In genomic region chr2:121196849-121197155, GRCh38 we compare ENCODE assay signal across 17 cellular contexts.
DNase-seq lines count a peak whose midpoint lies in the region; ATAC-seq and TF ChIP-seq lines count a peak whose summit lies in the region.
"Had no signal": no experiment of that assay in that cellular context is flagged by ENCODE, and none has a peak within 500 bp of the region (broad histone marks: within the 10 kb centered on the region; RNA-seq: fewer than 3 reads in every experiment).

No MANE protein-coding gene starts in this region.

- no peaks in the 10 kb centered on the region for H3K36me3 ChIP-seq in left ventricle myocardium inferior
- no peaks in the 10 kb centered on the region for H3K36me3 ChIP-seq in prostate gland
- H3K36me3 ChIP-seq in upper lobe of left lung = no peaks in the 10 kb centered on the region
- H3K36me3 ChIP-seq: esophagus muscularis mucosa had no signal

- no peak for ATAC-seq in Right ventricle myocardium inferior
- no peak for ATAC-seq in upper lobe of left lung (ENCODE audit: low FRiP score in 2 of 2)
- no peak for ATAC-seq in left lobe of liver

- intact Hi-C loops in left ventricle myocardium inferior (cut with micrococcal nuclease) (no loop called here), Right ventricle myocardium inferior (cut with DNase I) (no loop called here), prostate gland (cut with DNase I) (no loop called here)

- no peak for TF ChIP-seq POLR2A in prostate gland (IDR thresholded peaks at IDR 0.05)
- no peak for TF ChIP-seq POLR2A in upper lobe of left lung (IDR thresholded peaks at IDR 0.05)

- WGBS in prostate gland = 93% methylated on average over 8 of the region's 8 CpGs
- 87 to 100% methylated on average over 3 to 7 of the region's 8 CpGs for WGBS in upper lobe of left lung, 2 donors

- H3K27me3 ChIP-seq in left ventricle myocardium inferior (ENCODE audit: low read depth) = no peaks in the 10 kb centered on the region
- H3K27me3 ChIP-seq in prostate gland (replicated peaks; ENCODE audit: insufficient read depth) = no peaks in the 10 kb centered on the region
- H3K27me3 ChIP-seq in upper lobe of left lung = no peaks in the 10 kb centered on the region
- H3K27me3 ChIP-seq: esophagus muscularis mucosa had no signal

- H3K4me3 ChIP-seq in left ventricle myocardium inferior (no peak overlapping the region), prostate gland (no peak overlapping the region), upper lobe of left lung (no peak overlapping the region)
- H3K4me3 ChIP-seq: esophagus muscularis mucosa, GM23248 had no signal

- DNase-seq in left ventricle myocardium inferior (no peak), Right ventricle myocardium inferior (ENCODE audit: missing footprints) (no peak), epithelial cell of prostate (ENCODE audit: low read depth, low spot score) (no peak), prostate gland (ENCODE audit: low spot score) (no peak), upper lobe of left lung (no peak), left lobe of liver (ENCODE audit: low spot score) (no peak), GM20000 (ENCODE audit: low spot score) (no peak), amniotic stem cell (lab: John Stamatoyannopoulos, UW) (no peak)
- DNase-seq: activated CD4-positive, alpha-beta T cell treated with anti-CD3 and anti-CD28 coated beads for 1 hour; activated naive CD8-positive, alpha-beta T cell treated with anti-CD3 and anti-CD28 coated beads, Interleukin-2, amount 10 ng/mL, durations not matched to agents 7 days and 5 days; Caco-2; natural killer cell; RPMI8226 had no signal

- H3K9me3 ChIP-seq in left ventricle myocardium inferior (replicated peaks) = no peaks in the 10 kb centered on the region
- H3K9me3 ChIP-seq in prostate gland = no peaks in the 10 kb centered on the region
- H3K9me3 ChIP-seq in upper lobe of left lung = no peaks in the 10 kb centered on the region
- H3K9me3 ChIP-seq: Caco-2, esophagus muscularis mucosa had no signal

- TF ChIP-seq CTCF in left ventricle myocardium inferior (IDR thresholded peaks at IDR 0.05; ENCODE audit: borderline replicate concordance) (no peak), prostate gland (IDR thresholded peaks at IDR 0.05) (no peak), upper lobe of left lung (IDR thresholded peaks at IDR 0.05) (no peak), GM20000 (IDR thresholded peaks at IDR 0.05; ENCODE audit: extremely low read depth, missing control alignments) (no peak)

- no peak for TF ChIP-seq EP300 in upper lobe of left lung (IDR thresholded peaks at IDR 0.05)

- peaks cover 9% of the 10 kb centered on the region for H3K4me1 ChIP-seq in left ventricle myocardium inferior
- H3K4me1 ChIP-seq in prostate gland (replicated peaks) = no peaks in the 10 kb centered on the region
- peaks cover 10 to 45% (median 33%) of the 10 kb centered on the region in 4 donors for H3K4me1 ChIP-seq in upper lobe of left lung
- H3K4me1 ChIP-seq: Caco-2, esophagus muscularis mucosa had no signal

- H3K27ac ChIP-seq in left ventricle myocardium inferior (replicated peaks) = peak overlapping the region; percentile 47
- H3K27ac ChIP-seq in epithelial cell of prostate = peak overlapping the region; percentile 94
- peak overlapping the region; percentile 81 for H3K27ac ChIP-seq in prostate gland
- H3K27ac ChIP-seq in upper lobe of left lung = peak overlapping the region; percentile 86 to 95 (median 88)
- H3K27ac ChIP-seq: 22Rv1, GM23248, KMS-11 had no signal
